ENCODE assay signal across 22 cellular contexts in genomic region chr14:35786856-35787255, GRCh38.
"Had no signal": no experiment of that assay in that cellular context is flagged by ENCODE, and none has a peak within 500 bp of the region (broad histone marks: within the 10 kb centered on the region; RNA-seq: fewer than 3 reads in every experiment).

No MANE protein-coding gene starts in this region.

- H3K27me3 Mint-ChIP-seq: activated B cell treated with CpG ODN at 0.5 μM for 24 hours; brain; central memory CD8-positive, alpha-beta T cell had no signal

- H3K27ac Mint-ChIP-seq: activated B cell treated with CpG ODN at 0.5 μM for 24 hours; activated T-helper 1 cell treated with anti-CD3 and anti-CD28 coated beads, Interleukin-12 subunit alpha, Interleukin-12 subunit beta, Interleukin-2, Interleukin-4 antibody, amounts not matched to agents 30 ng/mL and 10 ng/mL and 1 ng/mL, durations not matched to agents 14 hours and 24 hours and 36 hours; brain had no signal

- H3K9me3 Mint-ChIP-seq: activated B cell treated with CpG ODN at 0.5 μM for 24 hours; activated T-helper 1 cell treated with anti-CD3 and anti-CD28 coated beads, Interleukin-12 subunit alpha, Interleukin-12 subunit beta, Interleukin-2, Interleukin-4 antibody, amounts not matched to agents 30 ng/mL and 10 ng/mL and 1 ng/mL, durations not matched to agents 14 hours and 24 hours and 36 hours; central memory CD8-positive, alpha-beta T cell had no signal

- ATAC-seq: SK-N-SH treated with all-trans-retinoic acid at 6 μM for 48 hours had no signal

- DNase-seq: activated B cell treated with CpG ODN at 0.5 μM for 24 hours; activated CD4-positive, alpha-beta T cell treated with anti-CD3 and anti-CD28 coated beads for 4 hours; activated CD8-positive, alpha-beta memory T cell treated with anti-CD3 and anti-CD28 coated beads for 24 hours; activated effector memory CD4-positive, alpha-beta T cell treated with anti-CD3 and anti-CD28 coated beads, Interleukin-2, amount 50 U/mL, for 16 hours; activated naive CD4-positive, alpha-beta T cell treated with anti-CD3 and anti-CD28 coated beads, Interleukin-2, amount 50 U/mL, for 16 hours; amygdala; IMR-90; Kasumi-1; KBM-7; NCI-H1105 treated with DMSO at 0.1 percent for 48 hours; NCI-H1436 treated with DMSO at 0.1 percent for 48 hours; NCI-H187; NCI-H2081; NCI-H510A treated with DMSO at 0.1 percent for 48 hours; NCI-H69; Peyer's patch; SHP77; SW 1271 had no signal

- H3K4me3 Mint-ChIP-seq: activated B cell treated with CpG ODN at 0.5 μM for 24 hours; activated T-helper 1 cell treated with anti-CD3 and anti-CD28 coated beads, Interleukin-12 subunit alpha, Interleukin-12 subunit beta, Interleukin-2, Interleukin-4 antibody, amounts not matched to agents 30 ng/mL and 10 ng/mL and 1 ng/mL, durations not matched to agents 14 hours and 24 hours and 36 hours; brain; central memory CD8-positive, alpha-beta T cell had no signal

- H3K4me1 Mint-ChIP-seq: activated B cell treated with CpG ODN at 0.5 μM for 24 hours had no signal
